Comparison of ENCODE assay signal across 1 cellular context in the genomic region with DNA sequence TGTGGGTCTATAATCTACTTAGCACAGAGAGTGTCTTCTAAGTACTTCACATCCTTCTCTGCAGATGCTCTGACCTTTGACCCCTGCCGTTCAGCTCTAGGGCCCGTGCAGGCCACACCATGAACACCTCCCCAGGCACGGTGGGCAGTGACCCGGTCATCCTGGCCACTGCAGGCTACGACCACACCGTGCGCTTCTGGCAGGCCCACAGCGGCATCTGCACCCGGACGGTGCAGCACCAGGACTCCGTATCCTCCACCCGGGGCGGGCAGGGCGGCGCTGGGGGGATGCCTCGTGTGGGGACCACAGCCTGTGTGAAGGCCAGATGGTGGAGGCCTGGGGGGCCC.
TF ChIP-seq lines count a peak whose summit lies in the region.

No MANE protein-coding gene starts in this region.

TF ChIP-seq in IMR-90, 13 proteins besides CTCF, POLR2A, EP300 and RAD21 (continued from another document):
- TF ChIP-seq MXI1 (IDR thresholded peaks at IDR 0.05; ENCODE audit: borderline replicate concordance, low read depth, low read length): no peak
